8 cellular contexts compared by ENCODE assay signal in genomic region chr6:41735427-41736206, GRCh38. TPM values are rescaled to one million over a fixed set of nuclear protein-coding genes. Genes with fewer than 3 reads are reported as not detected.
A peak's percentile ranks its signal among the peaks of the same experiment; 100 is the strongest.
DNase-seq lines count a peak whose midpoint lies in the region; ATAC-seq and TF ChIP-seq lines count a peak whose summit lies in the region.

TSS of gene TFEB (minus strand) at chr6:41735608. CDS start at chr6:41691213, 44,395 bp downstream.

- H3K4me3 ChIP-seq in kidney epithelial cell (ENCODE audit: low read depth, low read length): peak within 1 kb of the TSS; percentile 72

- H3K36me3 ChIP-seq in kidney epithelial cell (ENCODE audit: control insufficient read depth, insufficient read depth, low read length): no peaks in the 10 kb centered on the region

- TF ChIP-seq CTCF in kidney epithelial cell (IDR thresholded peaks at IDR 0.05; ENCODE audit: insufficient read depth, low read length, poor library complexity, severe bottlenecking): peak; percentile 83

- peaks cover 5% of the 10 kb centered on the region for H3K27me3 ChIP-seq in kidney epithelial cell (ENCODE audit: control insufficient read depth, insufficient read depth, low read length)

- peak; percentile 59 for ATAC-seq in GM18909 (IDR thresholded peaks at IDR 0.05; ENCODE audit: poor library complexity, unreplicated experiment)
- ATAC-seq in HG03196 (IDR thresholded peaks at IDR 0.05; ENCODE audit: unreplicated experiment): peak; percentile 45

- DNase-seq in AG08396 (ENCODE audit: low spot score) (peak; percentile 98), NCI-H345 treated with DMSO at 0.1 percent for 48 hours (lab: John Stamatoyannopoulos, UW; ENCODE audit: unreplicated experiment) (peak; percentile 85), cerebellar nuclear complex (lab: John Stamatoyannopoulos, UW) (peak; percentile 29 to 87), kidney epithelial cell (ENCODE audit: low read depth) (no peak)
- DNase-seq in activated CD4-positive, alpha-beta T cell treated with anti-CD3 and anti-CD28 coated beads for 1 hour: peak; percentile 90
- DNase-seq in stimulated activated CD4-positive, alpha-beta T cell treated with anti-CD3 and anti-CD28 coated beads, Interleukin-15, amount 100 ng/mL, for 48 hours (ENCODE audit: low read depth in 2 of 2): peak; percentile 85 to 92

RNA-seq across cellular contexts. Expression of gene TFEB, which starts in this region (rescaled TPM):
- total RNA-seq in kidney epithelial cell: 3.8 and 5.1 TPM in 2 replicates
